20 cellular contexts compared by ENCODE assay signal in the genomic region with DNA sequence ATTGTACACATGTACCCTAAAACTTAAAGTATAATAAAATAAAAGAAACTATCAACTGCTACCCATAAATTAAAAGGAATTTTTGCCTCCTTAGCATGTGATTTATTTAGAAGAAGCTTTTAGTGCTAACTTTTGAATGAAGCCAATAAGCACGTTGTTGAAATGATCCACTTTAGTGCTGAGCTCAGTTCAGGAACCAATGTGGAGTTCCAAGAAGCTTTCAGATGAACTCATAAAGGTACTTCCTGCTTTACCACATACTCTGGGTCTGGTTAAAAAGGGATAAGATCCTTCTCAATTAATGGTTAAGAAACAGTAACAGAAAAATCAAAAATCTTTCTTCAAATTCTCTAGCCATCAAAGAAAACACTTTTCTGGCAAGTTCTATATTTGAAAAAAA. TPM values are rescaled to one million over a fixed set of nuclear protein-coding genes. Genes with fewer than 3 reads are reported as not detected.
DNase-seq lines count a peak whose midpoint lies in the region; ATAC-seq and TF ChIP-seq lines count a peak whose summit lies in the region.
"Had no signal": no experiment of that assay in that cellular context is flagged by ENCODE, and none has a peak within 500 bp of the region (broad histone marks: within the 10 kb centered on the region; RNA-seq: fewer than 3 reads in every experiment).

No MANE protein-coding gene starts in this region.

- H3K27ac ChIP-seq in heart right ventricle, result peak overlapping the region in 7 of 10 donors; percentile 6 to 83 (median 36)
- peak overlapping the region; percentile 97 for H3K27ac ChIP-seq in brain microvascular endothelial cell
- H3K27ac ChIP-seq in subcutaneous abdominal adipose tissue (ENCODE audit: low read depth, low read length), result peak overlapping the region; percentile 75
- H3K27ac ChIP-seq in substantia nigra (ENCODE audit: low read depth, low read length, poor library complexity, severe bottlenecking), result no peak overlapping the region
- H3K27ac ChIP-seq: dorsolateral prefrontal cortex, PC-9, transverse colon had no signal

- 0% methylated on average over 1 of the region's 1 CpG for WGBS in heart right ventricle, 2 donors

- peaks cover 0 to 51% (median 39%) of the 10 kb centered on the region in 9 donors for H3K4me1 ChIP-seq in heart right ventricle
- H3K4me1 ChIP-seq in subcutaneous abdominal adipose tissue (ENCODE audit: control insufficient read depth in 5 of 5, insufficient read depth in 5 of 5, low read length in 5 of 5), result peaks cover 2 to 17% (median 7%) of the 10 kb centered on the region in 5 donors
- H3K4me1 ChIP-seq: transverse colon had no signal

- no peak for DNase-seq in heart right ventricle
- no peak for DNase-seq in left ventricle myocardium superior
- no peak for DNase-seq in brain microvascular endothelial cell
- peak; percentile 22 for DNase-seq in fibroblast of the aortic adventitia (ENCODE audit: low read depth)
- DNase-seq in NOMO-1 (lab: John Stamatoyannopoulos, UW; ENCODE audit: unreplicated experiment in 2 of 2), result no peak
- DNase-seq in NCI-H146 treated with DMSO at 0.1 percent for 48 hours (lab: John Stamatoyannopoulos, UW; ENCODE audit: unreplicated experiment), result no peak
- no peak for DNase-seq in substantia nigra (lab: John Stamatoyannopoulos, UW)
- DNase-seq: activated CD4-positive, alpha-beta T cell treated with anti-CD3 and anti-CD28 coated beads, Interleukin-2, amount 10 ng/mL, durations not matched to agents 7 days and 5 days; activated naive CD4-positive, alpha-beta T cell treated with anti-CD3 and anti-CD28 coated beads for 36 hours; AML-193; amniotic stem cell; CD8-positive, alpha-beta T cell; dorsolateral prefrontal cortex; GOT3; PC-9; SHP77 treated with DMSO at 0.1 percent for 48 hours; stimulated activated naive CD8-positive, alpha-beta T cell treated with anti-CD3 and anti-CD28 coated beads, Interleukin-15, amount 100 ng/mL, for 72 hours; T-helper 9 cell; transverse colon had no signal

- ATAC-seq in heart right ventricle, result no peak
- no peak for ATAC-seq in left ventricle myocardium superior
- ATAC-seq: CD8-positive, alpha-beta T cell; stimulated activated naive CD8-positive, alpha-beta T cell treated with anti-CD3 and anti-CD28 coated beads, Interleukin-15, amount 100 ng/mL, for 72 hours had no signal

- peaks cover 0 to 29% (median 0%) of the 10 kb centered on the region in 9 donors for H3K36me3 ChIP-seq in heart right ventricle
- no peaks in the 10 kb centered on the region for H3K36me3 ChIP-seq in brain microvascular endothelial cell (replicated peaks)
- H3K36me3 ChIP-seq in subcutaneous abdominal adipose tissue (ENCODE audit: control insufficient read depth in 5 of 5, insufficient read depth in 5 of 5, low read length in 5 of 5), result peaks cover 0 to 6% (median 5%) of the 10 kb centered on the region in 5 donors
- H3K36me3 ChIP-seq: transverse colon had no signal

- H3K27me3 ChIP-seq in heart right ventricle (no peaks in the 10 kb centered on the region), brain microvascular endothelial cell (replicated peaks) (no peaks in the 10 kb centered on the region), subcutaneous abdominal adipose tissue (ENCODE audit: control insufficient read depth in 5 of 5, insufficient read depth in 4 of 5, low read length in 5 of 5) (no peaks in the 10 kb centered on the region)
- H3K27me3 ChIP-seq: dorsolateral prefrontal cortex, transverse colon had no signal

- H3K9me3 ChIP-seq in heart right ventricle (no peaks in the 10 kb centered on the region), subcutaneous abdominal adipose tissue (ENCODE audit: control insufficient read depth in 5 of 5, low read length in 5 of 5) (no peaks in the 10 kb centered on the region)
- H3K9me3 ChIP-seq: transverse colon had no signal

- TF ChIP-seq CTCF in heart right ventricle (IDR thresholded peaks at IDR 0.05), result no peak
- no peak for TF ChIP-seq CTCF in brain microvascular endothelial cell (IDR thresholded peaks at IDR 0.05; ENCODE audit: low read depth, low read length, missing control alignments)
- no peak for TF ChIP-seq CTCF in fibroblast of the aortic adventitia (IDR thresholded peaks at IDR 0.05; ENCODE audit: insufficient read depth, low read length)

- H3K4me3 ChIP-seq in heart right ventricle (no peak overlapping the region), brain microvascular endothelial cell (ENCODE audit: low read depth, low read length) (no peak overlapping the region), fibroblast of the aortic adventitia (ENCODE audit: low read depth, low read length) (no peak overlapping the region), subcutaneous abdominal adipose tissue (ENCODE audit: low read depth in 1 of 5, low read length in 5 of 5) (no peak overlapping the region)
- H3K4me3 ChIP-seq: dorsolateral prefrontal cortex, PC-9, transverse colon had no signal

- peak overlapping the region in 1 of 5 donors; percentile 40 for H3K9ac ChIP-seq in subcutaneous abdominal adipose tissue (ENCODE audit: low read length in 5 of 5)

- in situ Hi-C loops in brain microvascular endothelial cell (cut with HindIII; ENCODE audit: low pct_ligation_motif_present, low sequenced_read_pairs), result no loop called here

- intact Hi-C loops in heart right ventricle (cut with DNase I), result loop anchor here in 1 of 10 donors (5.0 kb wide), 1 partner anchor 38 kb away; a partner anchor contains a TSS
- intact Hi-C loops in left ventricle myocardium superior (cut with micrococcal nuclease), result no loop called here

RNA-seq across cellular contexts. Expression of a gene that starts 39.4 kb away (rescaled TPM):
- 10 to 100 TPM; 16.4 to 54.2 (median 23.9) TPM for total RNA-seq in heart right ventricle
- 10 to 100 TPM in 1 of 2 donors, 1 to 10 TPM in 1; 9.6 to 16.3 TPM for polyA plus RNA-seq in heart right ventricle
- total RNA-seq in left ventricle myocardium superior, result 37.1 TPM
- 12.8 and 54.9 TPM in 2 replicates for total RNA-seq in fibroblast of the aortic adventitia (ENCODE audit: low replicate concordance)
- total RNA-seq: activated CD4-positive, alpha-beta T cell treated with anti-CD3 and anti-CD28 coated beads, Interleukin-2, amount 10 ng/mL, durations not matched to agents 7 days and 5 days; activated naive CD4-positive, alpha-beta T cell treated with anti-CD3 and anti-CD28 coated beads for 36 hours; CD8-positive, alpha-beta T cell had no signal
